18 cellular contexts compared by ENCODE assay signal in genomic region chr3:59436164-59436958, GRCh38.
A peak's percentile ranks its signal among the peaks of the same experiment; 100 is the strongest.
DNase-seq lines count a peak whose midpoint lies in the region; ATAC-seq and FAIRE-seq lines count a peak whose summit lies in the region.
"Had no signal": no experiment of that assay in that cellular context is flagged by ENCODE, and none has a peak within 500 bp of the region (broad histone marks: within the 10 kb centered on the region; RNA-seq: fewer than 3 reads in every experiment).

No MANE protein-coding gene starts in this region.

- FAIRE-seq in RCC 7860 (lab: Jason Lieb, UNC) = no peak

- H3K36me3 Mint-ChIP-seq in naive thymus-derived CD4-positive, alpha-beta T cell = peaks cover 0 to 24% (median 3%) of the 10 kb centered on the region in 5 donors
- H3K36me3 Mint-ChIP-seq: CD14-positive monocyte had no signal

- H3K4me3 Mint-ChIP-seq in naive thymus-derived CD4-positive, alpha-beta T cell = peak overlapping the region in 3 of 10 donors; percentile 9 to 58 (median 28)
- H3K4me3 Mint-ChIP-seq: activated B cell treated with CpG ODN at 0.5 μM for 24 hours; CD14-positive monocyte; HFFc6; stimulated activated naive B cell treated with anti-CD40 and anti-IgM and Interleukin-4, amounts not matched to agents 10 μg/mL and 1 μg/mL and 100 μg/mL, for 72 hours had no signal

- no peaks in the 10 kb centered on the region for H3K27me3 Mint-ChIP-seq in naive thymus-derived CD4-positive, alpha-beta T cell
- H3K27me3 Mint-ChIP-seq: activated B cell treated with CpG ODN at 0.5 μM for 24 hours; stimulated activated naive B cell treated with anti-CD40 and anti-IgM and Interleukin-4, amounts not matched to agents 10 μg/mL and 1 μg/mL and 100 μg/mL, for 72 hours had no signal

- H3K27ac Mint-ChIP-seq in naive thymus-derived CD4-positive, alpha-beta T cell = peak overlapping the region; percentile 51 to 94 (median 85)
- H3K27ac Mint-ChIP-seq: activated B cell treated with CpG ODN at 0.5 μM for 24 hours; CD14-positive monocyte; HFFc6; stimulated activated naive B cell treated with anti-CD40 and anti-IgM and Interleukin-4, amounts not matched to agents 10 μg/mL and 1 μg/mL and 100 μg/mL, for 72 hours had no signal

- POLR2A ChIA-PET in naive thymus-derived CD4-positive, alpha-beta T cell (lab: Charles Lee) = interaction anchor here (1.3 kb wide), 1 partner anchor 8 kb away, joined by 7 read pairs; no protein-coding TSS in a partner anchor

- H3K4me1 ChIP-seq in naive thymus-derived CD4-positive, alpha-beta T cell (ENCODE audit: control insufficient read depth in 2 of 2, insufficient read depth in 2 of 2, low read length in 2 of 2) = no peaks in the 10 kb centered on the region
- H3K4me1 ChIP-seq: ascending aorta had no signal

- H3K27me3 ChIP-seq in naive thymus-derived CD4-positive, alpha-beta T cell (ENCODE audit: control insufficient read depth in 2 of 2, insufficient read depth in 2 of 2, low read length in 2 of 2) = no peaks in the 10 kb centered on the region
- H3K27me3 ChIP-seq: ascending aorta had no signal

- CTCF ChIA-PET in naive thymus-derived CD4-positive, alpha-beta T cell (lab: Charles Lee) = interaction anchor here (0.9 to 1.4 kb wide), 2 partner anchors 8 to 14 kb away, joined by 3 to 11 read pairs; no protein-coding TSS in a partner anchor

- no peak overlapping the region for H3K27ac ChIP-seq in naive thymus-derived CD4-positive, alpha-beta T cell (ENCODE audit: low read depth, low read length)
- H3K27ac ChIP-seq: ascending aorta had no signal

- DNase-seq in NCI-H748 (lab: John Stamatoyannopoulos, UW; ENCODE audit: unreplicated experiment) (peak; percentile 46), NCI-H748 treated with DMSO at 0.1 percent for 48 hours (lab: John Stamatoyannopoulos, UW) (no peak), G401 (ENCODE audit: low spot score) (peak; percentile 27), SHP77 (lab: John Stamatoyannopoulos, UW) (peak; percentile 14 to 69), RCC 7860 (ENCODE audit: low spot score) (no peak), glomerular visceral epithelial cell (ENCODE audit: extremely low spot score) (no peak)
- peak in 7 of 9 donors; percentile 47 to 79 (median 68) for DNase-seq in naive thymus-derived CD4-positive, alpha-beta T cell
- no peak for DNase-seq in stimulated activated CD4-positive, alpha-beta T cell treated with anti-CD3 and anti-CD28 coated beads, Interleukin-4, amount 100 ng/mL, for 1 hour
- DNase-seq: activated B cell treated with CpG ODN at 0.5 μM for 24 hours; activated effector memory CD4-positive, alpha-beta T cell treated with Interleukin-2 at 50 U/mL for 16 hours; HFFc6; mesendoderm; MM.1S; SIG-M5; stimulated activated naive B cell treated with anti-CD40 and anti-IgM and Interleukin-4, amounts not matched to agents 10 μg/mL and 1 μg/mL and 100 μg/mL, for 72 hours; T-helper 2 cell had no signal

- in situ Hi-C loops in G401 (cut with HindIII; ENCODE audit: low sequenced_read_pairs) = no loop called here

- no peak overlapping the region for H3K4me3 ChIP-seq in naive thymus-derived CD4-positive, alpha-beta T cell (ENCODE audit: low read length)
- H3K4me3 ChIP-seq: ascending aorta had no signal

- H3K4me1 Mint-ChIP-seq in naive thymus-derived CD4-positive, alpha-beta T cell = peaks cover 2 to 44% (median 16%) of the 10 kb centered on the region in 7 donors
- H3K4me1 Mint-ChIP-seq: activated B cell treated with CpG ODN at 0.5 μM for 24 hours; stimulated activated naive B cell treated with anti-CD40 and anti-IgM and Interleukin-4, amounts not matched to agents 10 μg/mL and 1 μg/mL and 100 μg/mL, for 72 hours had no signal

- H3K9me3 ChIP-seq in naive thymus-derived CD4-positive, alpha-beta T cell (ENCODE audit: control insufficient read depth in 2 of 3, low read length in 3 of 3) = no peaks in the 10 kb centered on the region
- H3K9me3 ChIP-seq: ascending aorta had no signal

- H3K9me3 Mint-ChIP-seq in naive thymus-derived CD4-positive, alpha-beta T cell = peaks cover 2 to 17% (median 6%) of the 10 kb centered on the region in 11 donors
- H3K9me3 Mint-ChIP-seq: activated B cell treated with CpG ODN at 0.5 μM for 24 hours had no signal

- intact Hi-C loops in naive thymus-derived CD4-positive, alpha-beta T cell (cut with micrococcal nuclease) = loop anchor here in 1 of 2 donors (2.0 kb wide), 1 partner anchor 14 kb away; no protein-coding TSS in a partner anchor

- ATAC-seq in naive thymus-derived CD4-positive, alpha-beta T cell = peak; percentile 72
- ATAC-seq: stimulated activated naive B cell treated with anti-CD40 and anti-IgM and Interleukin-4, amounts not matched to agents 10 μg/mL and 1 μg/mL and 100 μg/mL, for 72 hours had no signal

- H3K36me3 ChIP-seq in naive thymus-derived CD4-positive, alpha-beta T cell (ENCODE audit: control insufficient read depth in 2 of 3, insufficient read depth in 3 of 3, low read length in 3 of 3) = no peaks in the 10 kb centered on the region
- H3K36me3 ChIP-seq: ascending aorta had no signal

Comparison
In these comparisons a context has a peak if more than half of its experiments do, and no peak if none do; other contexts are left out.
1. DNase-seq: peak in NCI-H748 (single experiment), G401 (single experiment), SHP77 (2 of 2) and naive thymus-derived CD4-positive, alpha-beta T cell (7 of 9); none in NCI-H748 treated with DMSO at 0.1 percent for 48 hours (single experiment), RCC 7860 (single experiment), stimulated activated CD4-positive, alpha-beta T cell treated with anti-CD3 and anti-CD28 coated beads, Interleukin-4, amount 100 ng/mL, for 1 hour (single experiment) and glomerular visceral epithelial cell (single experiment).